8 cellular contexts compared by ENCODE assay signal in the genomic region with DNA sequence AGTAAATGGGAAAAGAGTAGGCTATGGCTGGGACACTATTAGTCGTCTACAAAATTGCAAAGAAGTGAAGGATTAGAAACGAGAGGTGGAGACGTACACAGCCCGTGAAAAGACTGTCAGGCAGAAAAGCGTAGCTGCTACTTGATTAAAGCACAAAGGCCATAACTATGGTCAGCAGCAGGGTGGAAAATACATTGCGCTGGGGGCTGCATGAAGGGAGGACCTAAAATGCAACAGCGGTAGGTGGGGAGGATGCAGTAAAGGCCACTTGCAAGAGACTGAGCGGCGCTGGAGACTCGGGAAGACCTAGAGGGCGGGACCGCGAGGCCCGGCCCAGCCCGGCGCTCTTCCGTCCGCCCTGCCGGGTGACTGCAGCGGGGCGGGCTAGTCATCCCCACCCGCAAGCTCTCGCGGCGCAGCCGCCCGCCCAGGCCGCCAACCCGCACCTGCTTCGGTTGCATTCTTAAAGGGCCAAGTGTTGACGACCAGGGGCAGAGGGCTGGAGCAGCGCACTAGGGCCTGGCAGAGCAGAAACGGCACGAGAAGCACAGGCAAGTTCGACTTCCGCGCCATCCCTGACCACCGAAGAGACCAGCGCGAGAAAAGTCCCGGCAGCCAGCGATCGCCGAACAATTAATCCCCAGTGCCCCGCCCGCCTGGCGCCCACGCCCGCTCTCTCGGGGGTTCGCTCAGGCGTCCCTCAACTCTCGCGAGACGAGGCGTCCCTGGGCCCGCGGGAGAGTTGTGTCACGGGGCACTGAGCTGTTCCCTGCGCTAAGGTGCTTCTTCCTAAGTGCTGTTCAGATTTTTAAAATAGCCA. TPM values are rescaled to one million over a fixed set of nuclear protein-coding genes. Genes with fewer than 3 reads are reported as not detected.
DNase-seq lines count a peak whose midpoint lies in the region; ATAC-seq, FAIRE-seq and TF ChIP-seq lines count a peak whose summit lies in the region.

Gene AGA (minus strand): TSS at position 635 of the 820 bp plus-strand sequence. CDS start 62 bp downstream, at position 573.

- H3K4me1 ChIP-seq in OCI-LY3 (ENCODE audit: low read length) (peaks cover 8% of the 10 kb centered on the region), endothelial cell of umbilical vein (ENCODE audit: control insufficient read depth, extremely low read depth, insufficient read depth, low read length) (peaks cover 13% of the 10 kb centered on the region)

- DNase-seq in Caki2 (ENCODE audit: low read depth) = peak; percentile 93
- DNase-seq in HUDEP-2 (lab: John Stamatoyannopoulos, UW; ENCODE audit: unreplicated experiment in 76 of 76) = peak in 75 of 76 experiments; percentile 44 to 94 (median 88)
- peak; percentile 93 for DNase-seq in activated T-cell treated with anti-CD3 and anti-CD28 coated beads for 1 hour (ENCODE audit: low read depth)
- peak; percentile 94 for DNase-seq in endothelial cell of umbilical vein (ENCODE audit: low read depth, low spot score)
- peak; percentile 97 for DNase-seq in middle frontal gyrus (ENCODE audit: extremely low spot score, low spot score)
- DNase-seq in stimulated activated CD8-positive, alpha-beta memory T cell treated with anti-CD3 and anti-CD28 coated beads, Interleukin-2, amount 100 ng/mL, for 48 hours (ENCODE audit: low read depth in 2 of 2) = peak; percentile 93 to 95

- POLR2A ChIA-PET in endothelial cell of umbilical vein (lab: Charles Lee) = interaction anchor here (0.7 to 0.9 kb wide), 3 partner anchors 9 to 53 kb away, joined by 3 to 5 read pairs (median 3); no protein-coding TSS in a partner anchor

- H3K27me3 ChIP-seq in OCI-LY3 (ENCODE audit: low read depth, low read length) (no peaks in the 10 kb centered on the region), endothelial cell of umbilical vein (ENCODE audit: control insufficient read depth in 2 of 2, insufficient read depth in 2 of 2, low read length in 2 of 2) (no peaks in the 10 kb centered on the region)

- TF ChIP-seq POLR2A in endothelial cell of umbilical vein (IDR thresholded peaks at IDR 0.05; ENCODE audit: low read depth, low read length) = peak; percentile 95

- no peaks in the 10 kb centered on the region for H3K9me3 ChIP-seq in OCI-LY3 (ENCODE audit: insufficient read depth, low read length)
- H3K9me3 ChIP-seq in endothelial cell of umbilical vein (replicated peaks; ENCODE audit: control insufficient read depth, insufficient read depth, low read length) = no peaks in the 10 kb centered on the region

- intact Hi-C loops in endothelial cell of umbilical vein (cut with micrococcal nuclease) = loop anchor here (1.0 to 5.0 kb wide), 7 partner anchors 42 to 1123 kb away; partner anchors contain the start of genes NEIL3 and SPCS3

- CTCF ChIA-PET in endothelial cell of umbilical vein (lab: Charles Lee) = interaction anchor here (0.5 to 1.9 kb wide), 6 partner anchors 10 to 1064 kb away, joined by 3 to 7 read pairs (median 4); no protein-coding TSS in a partner anchor

- TF ChIP-seq CTCF in OCI-LY3 (IDR thresholded peaks at IDR 0.05; ENCODE audit: low read depth, low read length) (no peak), endothelial cell of umbilical vein (IDR thresholded peaks at IDR 0.05; ENCODE audit: extremely low read depth in 1 of 2, insufficient read depth in 1 of 2, low read depth in 1 of 2, low read length in 2 of 2) (no peak)

- peak within 1 kb of the TSS; percentile 87 for H3K4me3 ChIP-seq in OCI-LY3 (ENCODE audit: low read length)
- H3K4me3 ChIP-seq in endothelial cell of umbilical vein (replicated peaks in 1 of 3; ENCODE audit: insufficient read depth in 1 of 3, low read depth in 1 of 3, low read length in 3 of 3) = peak within 1 kb of the TSS; percentile 49 to 91 (median 77)

- H3K9ac ChIP-seq in OCI-LY3 (ENCODE audit: low read length) (peak within 1 kb of the TSS; percentile 93), endothelial cell of umbilical vein (replicated peaks; ENCODE audit: extremely low read depth, insufficient read depth, low read length) (peak within 1 kb of the TSS; percentile 96)

- H3K9me1 ChIP-seq in endothelial cell of umbilical vein (replicated peaks; ENCODE audit: control insufficient read depth, extremely low read depth, insufficient read depth, low read length) = no peaks in the 10 kb centered on the region

- H3K27ac ChIP-seq in OCI-LY3 (ENCODE audit: low read length) (peak within 1 kb of the TSS; percentile 82), endothelial cell of umbilical vein (ENCODE audit: insufficient read depth, low read depth, low read length) (peak within 1 kb of the TSS; percentile 96)

- H2AFZ ChIP-seq in OCI-LY3 (ENCODE audit: low read depth, low read length) (peak within 1 kb of the TSS; percentile 97), endothelial cell of umbilical vein (ENCODE audit: low read depth, low read length) (peak within 1 kb of the TSS; percentile 99)

- in situ Hi-C loops in Caki2 (cut with HindIII; ENCODE audit: low pct_unique_long_range_greater_than_20kb, low sequenced_read_pairs) = no loop called here

- FAIRE-seq in endothelial cell of umbilical vein (lab: Jason Lieb, UNC) = peak; percentile 86

- H3K4me2 ChIP-seq in OCI-LY3 (ENCODE audit: low read length) (peak within 1 kb of the TSS; percentile 96), endothelial cell of umbilical vein (ENCODE audit: insufficient read depth, low read length) (peak within 1 kb of the TSS; percentile 95)

- peak; percentile 91 for ATAC-seq in GM21381 (IDR thresholded peaks at IDR 0.05; ENCODE audit: unreplicated experiment)

- BruUV-seq in endothelial cell of umbilical vein (replicated peaks; lab: Mats Ljungman, UMichigan) = TSS peak; percentile 65

- dilution Hi-C loops in endothelial cell of umbilical vein (cut with MboI; ENCODE audit: extremely low pct_ligation_motif_present, low sequenced_read_pairs) = no loop called here

- H3K79me2 ChIP-seq in OCI-LY3 (ENCODE audit: low read length) = peaks cover 5% of the 10 kb centered on the region; the same call in 1 of the 2 replicates
- no peaks in the 10 kb centered on the region for H3K79me2 ChIP-seq in endothelial cell of umbilical vein (ENCODE audit: control insufficient read depth, insufficient read depth, low read length)

- H3K36me3 ChIP-seq in OCI-LY3 (replicated peaks; ENCODE audit: low read depth, low read length) (peaks cover 6% of the 10 kb centered on the region), endothelial cell of umbilical vein (ENCODE audit: control insufficient read depth in 2 of 2, extremely low read depth in 1 of 2, insufficient read depth in 2 of 2, low read length in 2 of 2) (no peaks in the 10 kb centered on the region)

- H4K20me1 ChIP-seq in OCI-LY3 (ENCODE audit: insufficient read depth, low read length) (no peaks in the 10 kb centered on the region), endothelial cell of umbilical vein (replicated peaks; ENCODE audit: control insufficient read depth, extremely low read depth, insufficient read depth, low read length) (no peaks in the 10 kb centered on the region)

TF ChIP-seq in endothelial cell of umbilical vein, 7 proteins besides CTCF, POLR2A, EP300 and RAD21:
- TF ChIP-seq EZH2 (IDR thresholded peaks at IDR 0.05; ENCODE audit: borderline replicate concordance, low read depth, low read length, severe bottlenecking) (no peak), POLR2AphosphoS5 (IDR thresholded peaks at IDR 0.05; ENCODE audit: insufficient read depth, low read depth, low read length) (peak; percentile 93), GATA2 (IDR thresholded peaks at IDR 0.05; ENCODE audit: insufficient read depth, insufficient read length, low read depth, low read length) (no peak), JUN (IDR thresholded peaks at IDR 0.05; ENCODE audit: borderline replicate concordance, insufficient read depth, insufficient read length, low read depth) (no peak), MYC (IDR thresholded peaks at IDR 0.05; ENCODE audit: low read depth, low read length) (no peak), FOS (IDR thresholded peaks at IDR 0.05; ENCODE audit: borderline replicate concordance, insufficient read depth, low read length) (no peak)
- TF ChIP-seq, protein P1, sequence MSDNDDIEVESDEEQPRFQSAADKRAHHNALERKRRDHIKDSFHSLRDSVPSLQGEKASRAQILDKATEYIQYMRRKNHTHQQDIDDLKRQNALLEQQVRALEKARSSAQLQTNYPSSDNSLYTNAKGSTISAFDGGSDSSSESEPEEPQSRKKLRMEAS (IDR thresholded peaks at IDR 0.05; ENCODE audit: insufficient read depth, insufficient read length) = peak; percentile 58

RNA-seq across cellular contexts. Expression of gene AGA, which starts in this region (rescaled TPM):
- total RNA-seq in Caki2 (2014; rRNA removed; shearing (Covaris generic); ENCODE audit: low replicate concordance) = 30.6 and 46.2 TPM in 2 replicates
- 16.7 and 16.9 TPM in 2 replicates for total RNA-seq in endothelial cell of umbilical vein
- 12.0 and 14.1 TPM in 2 replicates for polyA plus RNA-seq in endothelial cell of umbilical vein
- 13.7 and 18.3 TPM in 2 replicates for polyA plus RNA-seq in endothelial cell of umbilical vein (2011; cell fraction: cytosol; rRNA removed)
- polyA plus RNA-seq in endothelial cell of umbilical vein (2011; cell fraction: nucleus; rRNA removed) = 11.4 and 15.1 TPM in 2 replicates
- 14.2 and 20.0 TPM in 2 replicates for polyA plus RNA-seq in endothelial cell of umbilical vein (2012)
- polyA minus RNA-seq in endothelial cell of umbilical vein = 13.5 and 14.2 TPM in 2 replicates
- polyA minus RNA-seq in endothelial cell of umbilical vein (2011; cell fraction: cytosol; rRNA and poly(A)+ RNA removed) = 7.7 TPM
- polyA minus RNA-seq in endothelial cell of umbilical vein (2011; cell fraction: nucleus; rRNA and poly(A)+ RNA removed) = 8.8 and 12.8 TPM in 2 replicates

Comparison
In these comparisons a context has a peak if more than half of its experiments do, and no peak if none do; other contexts are left out.
1. Peak in every context shown above with its lines: DNase-seq, ATAC-seq, H3K4me3 ChIP-seq and H3K27ac ChIP-seq.